28 cellular contexts compared by ENCODE assay signal in genomic region chr2:174545240-174545639, GRCh38.
"Had no signal": no experiment of that assay in that cellular context is flagged by ENCODE, and none has a peak within 500 bp of the region (broad histone marks: within the 10 kb centered on the region; RNA-seq: fewer than 3 reads in every experiment).

No MANE protein-coding gene starts in this region.

- H3K36me3 Mint-ChIP-seq: memory B cell; mesothelial cell of epicardium; natural killer cell; stimulated activated naive B cell treated with anti-CD40 and anti-IgM and Interleukin-4, amounts not matched to agents 10 μg/mL and 1 μg/mL and 100 μg/mL, for 72 hours had no signal

- H3K27ac ChIP-seq: coronary artery, esophagus muscularis mucosa, foreskin keratinocyte, gastroesophageal sphincter, heart left ventricle, hepatocyte, ovary, psoas muscle, skin epidermis, spleen, thoracic aorta, transverse colon, upper lobe of right lung, uterus had no signal

- H3K36me3 ChIP-seq: esophagus muscularis mucosa, gastroesophageal sphincter, heart left ventricle, ovary, spleen, thoracic aorta, transverse colon, upper lobe of right lung, uterus had no signal

- H3K9me3 Mint-ChIP-seq: memory B cell; mesothelial cell of epicardium; natural killer cell; stimulated activated naive B cell treated with anti-CD40 and anti-IgM and Interleukin-4, amounts not matched to agents 10 μg/mL and 1 μg/mL and 100 μg/mL, for 72 hours; stimulated activated naive CD8-positive, alpha-beta T cell treated with anti-CD3 and anti-CD28 coated beads, Interleukin-15, Interleukin-2, amounts not matched to agents 100 ng/mL and 50 ng/mL, for 24 hours had no signal

- H3K4me3 Mint-ChIP-seq: memory B cell; mesothelial cell of epicardium; natural killer cell; stimulated activated naive B cell treated with anti-CD40 and anti-IgM and Interleukin-4, amounts not matched to agents 10 μg/mL and 1 μg/mL and 100 μg/mL, for 72 hours; stimulated activated naive CD8-positive, alpha-beta T cell treated with anti-CD3 and anti-CD28 coated beads, Interleukin-15, Interleukin-2, amounts not matched to agents 100 ng/mL and 50 ng/mL, for 24 hours had no signal

- H2AFZ ChIP-seq: hepatocyte had no signal

- ATAC-seq: foreskin keratinocyte; gastroesophageal sphincter; heart left ventricle; left lobe of liver; natural killer cell; psoas muscle; right cardiac atrium; stimulated activated naive B cell treated with anti-CD40 and anti-IgM and Interleukin-4, amounts not matched to agents 10 μg/mL and 1 μg/mL and 100 μg/mL, for 72 hours; upper lobe of right lung had no signal

- H3K27ac Mint-ChIP-seq: memory B cell; mesothelial cell of epicardium; stimulated activated naive B cell treated with anti-CD40 and anti-IgM and Interleukin-4, amounts not matched to agents 10 μg/mL and 1 μg/mL and 100 μg/mL, for 72 hours; stimulated activated naive CD8-positive, alpha-beta T cell treated with anti-CD3 and anti-CD28 coated beads, Interleukin-15, Interleukin-2, amounts not matched to agents 100 ng/mL and 50 ng/mL, for 24 hours had no signal

- H3K79me2 ChIP-seq: hepatocyte had no signal

- H3K4me1 Mint-ChIP-seq: memory B cell; stimulated activated naive B cell treated with anti-CD40 and anti-IgM and Interleukin-4, amounts not matched to agents 10 μg/mL and 1 μg/mL and 100 μg/mL, for 72 hours had no signal

- H3K27me3 ChIP-seq: esophagus muscularis mucosa, foreskin keratinocyte, hepatocyte, ovary, spleen, transverse colon, upper lobe of right lung, uterus had no signal

- DNase-seq: dermis blood vessel endothelial cell; effector memory CD4-positive, alpha-beta T cell; foreskin keratinocyte; heart left ventricle; kidney; natural killer cell; occipital lobe; ovary; posterior cingulate gyrus; psoas muscle; right cardiac atrium; spleen; stimulated activated CD4-positive, alpha-beta T cell treated with anti-CD3 and anti-CD28 coated beads, Interleukin-4, amount 100 ng/mL, for 4 hours; stimulated activated naive B cell treated with anti-CD40 and anti-IgM and Interleukin-4, amounts not matched to agents 10 μg/mL and 1 μg/mL and 100 μg/mL, for 72 hours; transverse colon; upper lobe of right lung; uterus had no signal

- H3K4me1 ChIP-seq: esophagus muscularis mucosa, foreskin keratinocyte, gastroesophageal sphincter, heart left ventricle, psoas muscle, spleen, transverse colon, upper lobe of right lung, uterus had no signal

- H3K4me3 ChIP-seq: coronary artery, esophagus muscularis mucosa, gastroesophageal sphincter, heart left ventricle, hepatocyte, lung, ovary, psoas muscle, skin epidermis, spleen, thoracic aorta, transverse colon, upper lobe of right lung, uterus had no signal

- H3K9me3 ChIP-seq: esophagus muscularis mucosa, gastroesophageal sphincter, heart left ventricle, ovary, psoas muscle, spleen, thoracic aorta, transverse colon, upper lobe of right lung, uterus had no signal

- H3K27me3 Mint-ChIP-seq: memory B cell; stimulated activated naive B cell treated with anti-CD40 and anti-IgM and Interleukin-4, amounts not matched to agents 10 μg/mL and 1 μg/mL and 100 μg/mL, for 72 hours; stimulated activated naive CD8-positive, alpha-beta T cell treated with anti-CD3 and anti-CD28 coated beads, Interleukin-15, Interleukin-2, amounts not matched to agents 100 ng/mL and 50 ng/mL, for 24 hours had no signal

- H3K4me2 ChIP-seq: hepatocyte had no signal
